ENCODE assay signal across 10 cellular contexts in the genomic region with DNA sequence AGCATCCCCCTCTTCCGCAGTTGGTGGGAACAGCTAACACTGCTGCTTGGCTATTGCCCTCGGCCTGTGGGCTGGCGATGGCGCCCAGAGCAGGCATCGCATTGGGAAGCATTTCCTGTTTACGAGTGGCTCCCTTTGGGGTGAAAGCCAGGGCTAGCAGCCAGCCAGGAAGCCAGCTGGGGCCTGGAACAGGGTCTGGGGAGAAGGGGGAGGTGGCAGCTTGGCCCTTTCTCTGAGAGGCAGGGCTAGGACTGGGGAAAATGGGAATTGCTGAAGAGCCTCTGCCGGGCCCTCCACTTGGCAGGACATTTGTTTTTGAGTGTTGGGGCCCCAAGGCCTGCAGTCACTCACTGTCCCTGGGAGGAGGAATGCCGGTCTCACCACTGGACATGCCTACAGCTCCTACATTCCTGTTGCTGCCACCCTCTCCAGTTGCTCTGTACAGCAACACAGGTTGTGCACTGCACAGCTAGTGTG. TPM values are rescaled to one million over a fixed set of nuclear protein-coding genes. Genes with fewer than 3 reads are reported as not detected.
A peak's percentile ranks its signal among the peaks of the same experiment; 100 is the strongest.
DNase-seq lines count a peak whose midpoint lies in the region; ATAC-seq and TF ChIP-seq lines count a peak whose summit lies in the region.
"Had no signal": no experiment of that assay in that cellular context is flagged by ENCODE, and none has a peak within 500 bp of the region (broad histone marks: within the 10 kb centered on the region; RNA-seq: fewer than 3 reads in every experiment).

No MANE protein-coding gene starts in this region.

- DNase-seq in C1 segment of cervical spinal cord (lab: John Stamatoyannopoulos, UW), result peak in 13 of 14 donors; percentile 51 to 89 (median 83)
- DNase-seq in adrenal gland, result peak in 1 of 7 donors; percentile 54
- peak; percentile 86 for DNase-seq in Right ventricle myocardium superior
- peak; percentile 91 for DNase-seq in pons (ENCODE audit: low spot score)
- no peak for DNase-seq in immature natural killer cell
- no peak for DNase-seq in activated naive CD4-positive, alpha-beta T cell treated with anti-CD3 and anti-CD28 coated beads for 36 hours
- DNase-seq in NCI-H2107 (lab: John Stamatoyannopoulos, UW), result no peak
- DNase-seq: activated effector memory CD4-positive, alpha-beta T cell treated with Interleukin-2 at 50 U/mL for 16 hours had no signal

- H3K4me1 ChIP-seq in adrenal gland (replicated peaks in 1 of 2), result peaks cover 37 to 69% of the 10 kb centered on the region in 2 donors

- ATAC-seq in Right ventricle myocardium superior (ENCODE audit: poor library complexity) (peak; percentile 28), GM19351 (IDR thresholded peaks at IDR 0.05; ENCODE audit: unreplicated experiment) (no peak)
- ATAC-seq: K562 had no signal

- TF ChIP-seq CTCF in adrenal gland (IDR thresholded peaks at IDR 0.05), result no peak

- H3K27ac ChIP-seq in adrenal gland, result peak overlapping the region in 4 of 5 donors; percentile 37 to 96 (median 65)

- H3K4me1 Mint-ChIP-seq in immature natural killer cell, result peaks cover 0 to 8% of the 10 kb centered on the region in 2 donors
- peaks cover 2% of the 10 kb centered on the region for H3K4me1 Mint-ChIP-seq in activated naive CD4-positive, alpha-beta T cell treated with anti-CD3 and anti-CD28 coated beads for 36 hours (ENCODE audit: low read depth)

- H3K27me3 ChIP-seq in adrenal gland, result no peaks in the 10 kb centered on the region

- no peak overlapping the region for H3K4me3 ChIP-seq in adrenal gland
- H3K4me3 ChIP-seq: K562 had no signal

- no peaks in the 10 kb centered on the region for H3K9me3 Mint-ChIP-seq in immature natural killer cell
- no peaks in the 10 kb centered on the region for H3K9me3 Mint-ChIP-seq in activated naive CD4-positive, alpha-beta T cell treated with anti-CD3 and anti-CD28 coated beads for 36 hours

- no peak overlapping the region for H3K27ac Mint-ChIP-seq in immature natural killer cell
- no peak overlapping the region for H3K27ac Mint-ChIP-seq in activated naive CD4-positive, alpha-beta T cell treated with anti-CD3 and anti-CD28 coated beads for 36 hours

- peaks cover 0 to 4% (median 0%) of the 10 kb centered on the region in 3 donors for H3K36me3 Mint-ChIP-seq in immature natural killer cell
- no peaks in the 10 kb centered on the region for H3K36me3 Mint-ChIP-seq in activated naive CD4-positive, alpha-beta T cell treated with anti-CD3 and anti-CD28 coated beads for 36 hours (ENCODE audit: low read depth)

- whole genome bisulfite sequencing in adrenal gland, 4 donors, result 21 to 55% (median 40%) methylated on average over 2 to 8 of the region's 8 CpGs

- TF ChIP-seq POLR2A in adrenal gland (IDR thresholded peaks at IDR 0.05), result no peak

- no peaks in the 10 kb centered on the region for H3K36me3 ChIP-seq in adrenal gland (replicated peaks in 1 of 2)

- H3K27me3 Mint-ChIP-seq in immature natural killer cell (ENCODE audit: low read depth in 3 of 3), result peaks cover 0 to 6% (median 3%) of the 10 kb centered on the region in 3 donors
- H3K27me3 Mint-ChIP-seq in activated naive CD4-positive, alpha-beta T cell treated with anti-CD3 and anti-CD28 coated beads for 36 hours (ENCODE audit: low read depth), result peaks cover 5% of the 10 kb centered on the region

- no peaks in the 10 kb centered on the region for H3K9me3 ChIP-seq in adrenal gland (replicated peaks in 1 of 3)

- CTCF ChIA-PET in activated naive CD4-positive, alpha-beta T cell treated with anti-CD3 and anti-CD28 coated beads for 36 hours (lab: Charles Lee), result no interaction called here

- H3K4me3 Mint-ChIP-seq in immature natural killer cell, result peak overlapping the region in 1 of 5 donors; percentile 23
- H3K4me3 Mint-ChIP-seq in activated naive CD4-positive, alpha-beta T cell treated with anti-CD3 and anti-CD28 coated beads for 36 hours, result no peak overlapping the region

- intact Hi-C loops in adrenal gland (cut with DNase I), result no loop called here
- intact Hi-C loops in Right ventricle myocardium superior (cut with DNase I), result loop anchor here (5.0 kb wide), 1 partner anchor 49 kb away; no protein-coding TSS in a partner anchor
- intact Hi-C loops in activated naive CD4-positive, alpha-beta T cell treated with anti-CD3 and anti-CD28 coated beads for 36 hours (cut with micrococcal nuclease), result no loop called here

RNA-seq across cellular contexts. Expression of a gene that starts 2.5 kb away (rescaled TPM):
- total RNA-seq in adrenal gland (100 to 1,000 TPM in 1 of 8 donors, 10 to 100 TPM in 7; 60.1 to 127 (median 76.2) TPM), Right ventricle myocardium superior (74.1 TPM)
- polyA plus RNA-seq in adrenal gland (100 to 1,000 TPM in 1 of 3 donors, 10 to 100 TPM in 2; 32.4 to 145 (median 39.2) TPM), immature natural killer cell (not detected)
- total RNA-seq in activated naive CD4-positive, alpha-beta T cell treated with anti-CD3 and anti-CD28 coated beads for 36 hours, result 1 to 10 TPM; 2.0 TPM

RNA-seq across cellular contexts. Expression of a gene that starts 41.9 kb away (rescaled TPM):
- total RNA-seq in adrenal gland (10 to 100 TPM; 16.8 to 62.9 (median 40.3) TPM), Right ventricle myocardium superior (1.6 TPM)
- polyA plus RNA-seq in adrenal gland (10 to 100 TPM in 2 of 3 donors, 1 to 10 TPM in 1; 3.2 to 36.5 (median 35.0) TPM), immature natural killer cell (not detected)
- not detected for total RNA-seq in activated naive CD4-positive, alpha-beta T cell treated with anti-CD3 and anti-CD28 coated beads for 36 hours

Comparison
In these comparisons a context has a peak if more than half of its experiments do, and no peak if none do; other contexts are left out.
1. DNase-seq: peak in C1 segment of cervical spinal cord (13 of 14), Right ventricle myocardium superior (single experiment) and pons (single experiment); none in immature natural killer cell (0 of 3), activated naive CD4-positive, alpha-beta T cell treated with anti-CD3 and anti-CD28 coated beads for 36 hours (single experiment) and NCI-H2107 (single experiment).
2. RNA of a gene that starts 2.5 kb away (total RNA-seq): 60.1 to 127 TPM in adrenal gland and 74.1 TPM in Right ventricle myocardium superior (single experiment); 2.0 TPM in activated naive CD4-positive, alpha-beta T cell treated with anti-CD3 and anti-CD28 coated beads for 36 hours; every median in the first group is over 10 times any median in the second.